In genomic region chr11:63472372-63472771, GRCh38 we compare ENCODE assay signal across 32 cellular contexts. TPM values are rescaled to one million over a fixed set of nuclear protein-coding genes. Genes with fewer than 3 reads are reported as not detected.
A peak's percentile ranks its signal among the peaks of the same experiment; 100 is the strongest.
DNase-seq lines count a peak whose midpoint lies in the region; ATAC-seq, FAIRE-seq and TF ChIP-seq lines count a peak whose summit lies in the region.
"Had no signal": no experiment of that assay in that cellular context is flagged by ENCODE, and none has a peak within 500 bp of the region (broad histone marks: within the 10 kb centered on the region; RNA-seq: fewer than 3 reads in every experiment).

No MANE protein-coding gene starts in this region.

- no peak overlapping the region for H3K18ac ChIP-seq in IMR-90 (ENCODE audit: low read depth, low read length)
- H3K18ac ChIP-seq in H1 (ENCODE audit: extremely low read depth, low read length) = no peak overlapping the region

- H3K23me2 ChIP-seq in H1 (ENCODE audit: low read depth, low read length) = no peaks in the 10 kb centered on the region; the same call in 1 of the 2 replicates

- H2BK5ac ChIP-seq in IMR-90 (ENCODE audit: low read depth, low read length, poor library complexity, severe bottlenecking) (no peak overlapping the region), H1 (ENCODE audit: low read depth, low read length) (no peak overlapping the region)

- H4K91ac ChIP-seq in IMR-90 (ENCODE audit: insufficient read depth, low read depth, low read length) (no peak overlapping the region), H1 (replicated peaks; ENCODE audit: insufficient read length, low read length) (no peak overlapping the region)

- in situ Hi-C loops in HepG2 (cut with HindIII; ENCODE audit: extremely low pct_ligation_motif_present, low pct_unique_long_range_greater_than_20kb) (no loop called here), IMR-90 (cut with MboI; ENCODE audit: low sequenced_read_pairs) (no loop called here)

- CTCF ChIA-PET in HepG2 (lab: Yijun Ruan, JAX; ENCODE audit: low intra/inter-chr PET ratio, low total read pairs) (no interaction called here), IMR-90 (lab: Yijun Ruan, JAX) (no interaction called here), H1 (lab: Charles Lee; ENCODE audit: partially characterized antibody) (no interaction called here)

- POLR2A ChIA-PET in HepG2 (lab: Yijun Ruan, JAX) (no interaction called here), IMR-90 (lab: Charles Lee; ENCODE audit: unreplicated experiment) (no interaction called here), H1 (lab: Charles Lee; ENCODE audit: partially characterized antibody) (no interaction called here)

- WGBS in HepG2 (ENCODE audit: low lambda C conversion rate) = 23% methylated on average over 3 of the region's 3 CpGs
- 65% methylated on average over 3 of the region's 3 CpGs for WGBS in right lobe of liver (ENCODE audit: insufficient coverage, low coverage, low lambda C conversion rate, missing lambda C conversion rate)
- no CpG with 5 or more reads among the region's 3 CpGs for WGBS in IMR-90 (ENCODE audit: extremely low coverage in 2 of 2, insufficient read length in 1 of 2), 2 experiments
- WGBS in H1 (ENCODE audit: extremely low coverage in 1 of 2, insufficient coverage in 1 of 2, insufficient read length in 1 of 2, insufficient replicate concordance in 2 of 2, low coverage in 1 of 2, low lambda C conversion rate in 2 of 2, missing lambda C conversion rate in 1 of 2), 2 experiments = 90% methylated on average over 3 of the region's 3 CpGs; no CpG with 5 or more reads in 1 of the 2 experiments
- 50 to 79% methylated on average over 3 of the region's 3 CpGs for WGBS in sigmoid colon, 2 donors

- H2BK120ac ChIP-seq in IMR-90 (ENCODE audit: low read depth, low read length) (no peak overlapping the region), H1 (replicated peaks; ENCODE audit: low read depth, low read length) (no peak overlapping the region)

- H3K9me1 ChIP-seq in IMR-90 (ENCODE audit: insufficient read depth, low read length) = no peaks in the 10 kb centered on the region

- no peak overlapping the region for H2BK20ac ChIP-seq in IMR-90 (ENCODE audit: low read depth, low read length)
- H2BK20ac ChIP-seq in H1 (ENCODE audit: low read length) = no peak overlapping the region

- H3K79me2 ChIP-seq in HepG2 (ENCODE audit: insufficient read depth, low read length) = no peaks in the 10 kb centered on the region
- no peaks in the 10 kb centered on the region for H3K79me2 ChIP-seq in H1 (ENCODE audit: control insufficient read depth in 1 of 2, insufficient read depth in 2 of 2, low read length in 2 of 2)

- H2BK15ac ChIP-seq in IMR-90 (ENCODE audit: low read depth, low read length) (no peak overlapping the region), H1 (ENCODE audit: low read length) (no peak overlapping the region)

- TF ChIP-seq EP300 in HepG2 (IDR thresholded peaks at IDR 0.05; ENCODE audit: low read depth in 2 of 2, low read length in 2 of 2) = no peak
- no peak for TF ChIP-seq EP300 in HepG2 (CRISPR knock-in tag; IDR thresholded peaks at IDR 0.05; ENCODE audit: borderline replicate concordance)
- no peak for TF ChIP-seq EP300 in H1 (IDR thresholded peaks at IDR 0.05; ENCODE audit: borderline replicate concordance in 1 of 2, low read depth in 2 of 2, low read length in 2 of 2)
- TF ChIP-seq EP300 in sigmoid colon (IDR thresholded peaks at IDR 0.05) = no peak

- H3K4me3 ChIP-seq in HepG2 (replicated peaks in 1 of 3; ENCODE audit: insufficient read depth in 1 of 3, low read depth in 2 of 3, low read length in 3 of 3) (no peak overlapping the region), right lobe of liver (no peak overlapping the region), IMR-90 (ENCODE audit: insufficient read depth, low read depth, low read length) (no peak overlapping the region), H1 (ENCODE audit: extremely low read depth in 1 of 4, insufficient read depth in 2 of 4, low read depth in 3 of 4, low read length in 4 of 4) (no peak overlapping the region), sigmoid colon (no peak overlapping the region), Peyer's patch (no peak overlapping the region)
- H3K4me3 ChIP-seq: BLaER1, GM12878 had no signal

- H3K27ac ChIP-seq in HepG2 (ENCODE audit: extremely low read length, insufficient read depth, low read length) (no peak overlapping the region), right lobe of liver (no peak overlapping the region), IMR-90 (ENCODE audit: insufficient read depth, low read length) (no peak overlapping the region), VCaP (no peak overlapping the region), H1 (ENCODE audit: low read depth, low read length) (no peak overlapping the region), sigmoid colon (no peak overlapping the region), Peyer's patch (no peak overlapping the region)
- H3K27ac ChIP-seq: 22Rv1, BLaER1 had no signal

- H3K36me3 ChIP-seq in HepG2 (replicated peaks in 1 of 2; ENCODE audit: control insufficient read depth in 1 of 2, insufficient read depth in 2 of 2, low read length in 2 of 2) (no peaks in the 10 kb centered on the region), right lobe of liver (no peaks in the 10 kb centered on the region), IMR-90 (ENCODE audit: control insufficient read depth, insufficient read depth, low read length) (no peaks in the 10 kb centered on the region), H1 (ENCODE audit: control insufficient read depth in 2 of 4, insufficient read depth in 4 of 4, low read length in 3 of 4) (peaks cover 0 to 4% (median 0%) of the 10 kb centered on the region in 4 experiments; a peak in 2 of 8 replicates), sigmoid colon (no peaks in the 10 kb centered on the region), Peyer's patch (no peaks in the 10 kb centered on the region)
- H3K36me3 ChIP-seq: BE2C, BLaER1 had no signal

- DNase-seq in HepG2 (ENCODE audit: low spot score) (no peak), right lobe of liver (no peak), IMR-90 (no peak), H1 (ENCODE audit: low read depth in 1 of 2, low spot score in 2 of 2) (no peak), sigmoid colon (no peak), Peyer's patch (no peak)
- DNase-seq in stimulated activated naive CD4-positive, alpha-beta T cell treated with Interleukin-2 at 50 U/mL for 16 hours (lab: John Stamatoyannopoulos, UW) = no peak
- DNase-seq: ACHN; BE2C; C1 segment of cervical spinal cord; CD4-positive, alpha-beta memory T cell; CD4-positive, CD25-positive, alpha-beta regulatory T cell; CD8-positive, alpha-beta memory T cell; COR-L47; DMS 273 treated with DMSO at 0.1 percent for 48 hours; DMS153; DMS53; DMS79; DND-41; EL; GDM1 had no signal

- H3K9me3 ChIP-seq in HepG2 (ENCODE audit: low read length) = peaks cover 11% of the 10 kb centered on the region
- H3K9me3 ChIP-seq in right lobe of liver = no peaks in the 10 kb centered on the region
- H3K9me3 ChIP-seq in IMR-90 (ENCODE audit: control insufficient read depth, insufficient read depth, low read length) = no peaks in the 10 kb centered on the region
- H3K9me3 ChIP-seq in H1 (ENCODE audit: insufficient read depth in 2 of 2, low read depth in 1 of 2, low read length in 1 of 2) = peaks cover 7 to 14% of the 10 kb centered on the region in 2 experiments
- H3K9me3 ChIP-seq in sigmoid colon = peaks cover 0 to 2% (median 0%) of the 10 kb centered on the region in 4 donors
- no peaks in the 10 kb centered on the region for H3K9me3 ChIP-seq in Peyer's patch
- H3K9me3 ChIP-seq: BE2C had no signal

- H2AFZ ChIP-seq in HepG2 (ENCODE audit: low read length) = no peak overlapping the region
- no peak overlapping the region for H2AFZ ChIP-seq in IMR-90 (replicated peaks; ENCODE audit: low read length, poor library complexity)
- no peak overlapping the region for H2AFZ ChIP-seq in H1 (ENCODE audit: low read length)

- H2AK9ac ChIP-seq in IMR-90 (replicated peaks; ENCODE audit: low read depth, low read length, poor library complexity) = no peak overlapping the region

- no peak overlapping the region for H2BK12ac ChIP-seq in H1 (ENCODE audit: low read depth, low read length)

- H3K4me1 ChIP-seq in HepG2 (ENCODE audit: insufficient read depth, low read length) = no peaks in the 10 kb centered on the region
- H3K4me1 ChIP-seq in right lobe of liver = no peaks in the 10 kb centered on the region
- H3K4me1 ChIP-seq in IMR-90 (ENCODE audit: control insufficient read depth, insufficient read depth, low read length) = no peaks in the 10 kb centered on the region
- H3K4me1 ChIP-seq in H1 (replicated peaks in 1 of 4; ENCODE audit: control insufficient read depth in 3 of 4, insufficient read depth in 4 of 4, low read length in 3 of 4) = no peaks in the 10 kb centered on the region
- no peaks in the 10 kb centered on the region for H3K4me1 ChIP-seq in sigmoid colon
- H3K4me1 ChIP-seq in Peyer's patch = no peaks in the 10 kb centered on the region
- H3K4me1 ChIP-seq: BE2C, BLaER1 had no signal

- H4K5ac ChIP-seq in IMR-90 (ENCODE audit: low read depth, low read length) (no peak overlapping the region), H1 (ENCODE audit: insufficient read length, low read depth, low read length) (no peak overlapping the region)

- H3K4me2 ChIP-seq in HepG2 (ENCODE audit: low read depth, low read length) (no peak overlapping the region), IMR-90 (ENCODE audit: low read depth, low read length) (no peak overlapping the region), H1 (ENCODE audit: insufficient read depth in 1 of 2, low read depth in 2 of 2, low read length in 2 of 2) (no peak overlapping the region)
- H3K4me2 ChIP-seq: BLaER1 had no signal

- no peak overlapping the region for H2AK5ac ChIP-seq in IMR-90 (ENCODE audit: low read depth, low read length)
- H2AK5ac ChIP-seq in H1 (ENCODE audit: low read depth, low read length) = no peak overlapping the region

- H3K27me3 ChIP-seq in HepG2 (ENCODE audit: control insufficient read depth in 1 of 2, insufficient read depth in 2 of 2, low read length in 2 of 2) (no peaks in the 10 kb centered on the region; a peak in 1 of 5 replicates), right lobe of liver (no peaks in the 10 kb centered on the region), IMR-90 (ENCODE audit: control insufficient read depth, insufficient read depth, low read length) (no peaks in the 10 kb centered on the region; the same call in none of the 2 replicates), H1 (replicated peaks in 1 of 4; ENCODE audit: control insufficient read depth in 3 of 4, extremely low read depth in 1 of 4, insufficient read depth in 3 of 4, low read length in 3 of 4) (no peaks in the 10 kb centered on the region), sigmoid colon (no peaks in the 10 kb centered on the region), Peyer's patch (no peaks in the 10 kb centered on the region)
- H3K27me3 ChIP-seq: BE2C, BLaER1 had no signal

- H3K4ac ChIP-seq in IMR-90 (ENCODE audit: low read depth, low read length) = no peak overlapping the region
- no peak overlapping the region for H3K4ac ChIP-seq in H1 (replicated peaks; ENCODE audit: insufficient read length, low read depth, low read length)

- BruUV-seq in HepG2 (replicated peaks; lab: Mats Ljungman, UMichigan) (no TSS peak), IMR-90 (replicated peaks; lab: Mats Ljungman, UMichigan) (no TSS peak)

- intact Hi-C loops in HepG2 (cut with micrococcal nuclease; ENCODE audit: unreplicated experiment) = no loop called here
- intact Hi-C loops in right lobe of liver (cut with DNase I) = loop anchor here in 1 of 2 donors (10.0 kb wide), 1 partner anchor 162 kb away; no protein-coding TSS in a partner anchor
- intact Hi-C loops in IMR-90 (cut with micrococcal nuclease) = no loop called here
- intact Hi-C loops in sigmoid colon (cut with DNase I) = no loop called here

- no peaks in the 10 kb centered on the region for H4K20me1 ChIP-seq in HepG2 (ENCODE audit: insufficient read depth, low read length)
- H4K20me1 ChIP-seq in IMR-90 (ENCODE audit: insufficient read depth, low read length) = no peaks in the 10 kb centered on the region
- H4K20me1 ChIP-seq in H1 (replicated peaks in 1 of 2; ENCODE audit: control insufficient read depth in 1 of 2, insufficient read depth in 2 of 2, low read length in 2 of 2) = no peaks in the 10 kb centered on the region
- H4K20me1 ChIP-seq: BLaER1 had no signal

- H3K23ac ChIP-seq in IMR-90 (ENCODE audit: low read depth, low read length) = no peak overlapping the region
- H3K23ac ChIP-seq in H1 (ENCODE audit: insufficient read length) = no peak overlapping the region

- H3K14ac ChIP-seq in IMR-90 (replicated peaks; ENCODE audit: low read depth, low read length) (no peak overlapping the region), H1 (ENCODE audit: insufficient read length) (no peak overlapping the region)

- TF ChIP-seq CTCF in HepG2 (CRISPR knock-in tag; IDR thresholded peaks at IDR 0.05) (no peak), right lobe of liver (IDR thresholded peaks at IDR 0.05) (no peak), IMR-90 (conservative IDR thresholded peaks at IDR 0.05; ENCODE audit: low read depth, low read length) (no peak), VCaP (conservative IDR thresholded peaks at IDR 0.05) (peak; percentile 11; the same call in 1 of the 2 replicates), H1 (IDR thresholded peaks at IDR 0.05; ENCODE audit: control extremely low read depth in 1 of 3, insufficient read depth in 1 of 3, low read depth in 1 of 3, low read length in 3 of 3) (no peak), sigmoid colon (IDR thresholded peaks at IDR 0.05) (no peak), Peyer's patch (IDR thresholded peaks at IDR 0.05) (no peak)

- H3K9ac ChIP-seq in HepG2 (ENCODE audit: insufficient read depth, low read depth, low read length) (no peak overlapping the region), IMR-90 (ENCODE audit: low read depth, low read length) (no peak overlapping the region), H1 (replicated peaks in 1 of 4; ENCODE audit: extremely low read depth in 1 of 4, low read depth in 3 of 4, low read length in 3 of 4) (no peak overlapping the region)
- H3K9ac ChIP-seq: BLaER1 had no signal

- ATAC-seq in HepG2 (no peak), right lobe of liver (no peak), IMR-90 (ENCODE audit: low read depth) (no peak)
- ATAC-seq: GM12878 had no signal

- FAIRE-seq in HepG2 (lab: Jason Lieb, UNC) (no peak), H1 (lab: Jason Lieb, UNC) (no peak)
- FAIRE-seq: GM12878, GM12892, GM18507 had no signal

- TF ChIP-seq POLR2A in HepG2 (IDR thresholded peaks at IDR 0.05; ENCODE audit: insufficient read depth in 1 of 2, low read depth in 2 of 2, low read length in 2 of 2) (no peak), right lobe of liver (IDR thresholded peaks at IDR 0.05) (no peak), IMR-90 (IDR thresholded peaks at IDR 0.05; ENCODE audit: low read depth, low read length) (no peak), H1 (IDR thresholded peaks at IDR 0.05; ENCODE audit: control extremely low read depth in 1 of 2, low read depth in 2 of 2, low read length in 2 of 2) (no peak), sigmoid colon (IDR thresholded peaks at IDR 0.05) (no peak), Peyer's patch (IDR thresholded peaks at IDR 0.05) (no peak)

- H3K79me1 ChIP-seq in IMR-90 (ENCODE audit: low read depth in 1 of 2, low read length in 2 of 2) (no peaks in the 10 kb centered on the region), H1 (ENCODE audit: low read depth, low read length) (no peaks in the 10 kb centered on the region)

- H3K56ac ChIP-seq in IMR-90 (ENCODE audit: extremely low read depth, insufficient read depth, low read length) (no peak overlapping the region), H1 (replicated peaks; ENCODE audit: insufficient read length, low read depth, low read length) (no peak overlapping the region)

- H4K8ac ChIP-seq in IMR-90 (ENCODE audit: low read depth in 2 of 2, low read length in 2 of 2) (no peak overlapping the region), H1 (ENCODE audit: extremely low read depth, insufficient read depth, low read length) (no peak overlapping the region)

- dilution Hi-C loops in IMR-90 (cut with HindIII; ENCODE audit: low sequenced_read_pairs, unreplicated experiment) = no loop called here

- TF ChIP-seq RAD21 in HepG2 (CRISPR knock-in tag; IDR thresholded peaks at IDR 0.05) (no peak), IMR-90 (IDR thresholded peaks at IDR 0.05; ENCODE audit: low read length) (no peak), H1 (IDR thresholded peaks at IDR 0.05 in 1 of 2, conservative IDR thresholded peaks at IDR 0.05 in 1 of 2; ENCODE audit: low read depth in 2 of 2, low read length in 2 of 2) (no peak)

RNA-seq across cellular contexts. Expression of gene PLAAT5, which starts 18.6 kb away (rescaled TPM):
- total RNA-seq in HepG2 (2016; rRNA removed; fragmentation: Illumina TruSeq; extraction: Trizol) = not detected in 2 replicates
- not detected in 2 replicates for total RNA-seq in HepG2 (2016; cell fraction: cytosol; rRNA removed; fragmentation: Illumina TruSeq; extraction: Trizol; ENCODE audit: low read depth)
- total RNA-seq in HepG2 (2016; cell fraction: insoluble cytoplasmic fraction; rRNA removed; fragmentation: Illumina TruSeq; extraction: Trizol) = not detected in 2 replicates
- total RNA-seq in HepG2 (2016; cell fraction: membrane; rRNA removed; fragmentation: Illumina TruSeq; extraction: Trizol) = not detected in 2 replicates
- not detected in 2 replicates for total RNA-seq in HepG2 (2016; cell fraction: nucleus; rRNA removed; fragmentation: Illumina TruSeq; extraction: Trizol)
- polyA plus RNA-seq in HepG2 (2011; rRNA removed) = not detected in 2 replicates
- polyA plus RNA-seq in HepG2 (2011; cell fraction: cytosol; rRNA removed) = not detected in 2 replicates
- polyA plus RNA-seq in HepG2 (2011; cell fraction: nucleus; rRNA removed) = not detected in 2 replicates
- not detected in 2 replicates for polyA plus RNA-seq in HepG2 (2012)
- not detected in 2 replicates for polyA plus RNA-seq in HepG2 (2016; cell fraction: cytosol; fragmentation: Illumina TruSeq; extraction: Trizol; ENCODE audit: low read depth)
- polyA plus RNA-seq in HepG2 (2016; cell fraction: insoluble cytoplasmic fraction; fragmentation: Illumina TruSeq; extraction: Trizol; ENCODE audit: low read depth) = not detected in 2 replicates
- polyA plus RNA-seq in HepG2 (2016; cell fraction: membrane; fragmentation: Illumina TruSeq; extraction: Trizol; ENCODE audit: low read depth) = not detected in 2 replicates
- not detected in 2 replicates for polyA plus RNA-seq in HepG2 (2016; cell fraction: nucleus; fragmentation: Illumina TruSeq; extraction: Trizol; ENCODE audit: insufficient read depth, low read depth)
- polyA minus RNA-seq in HepG2 (2011; rRNA and poly(A)+ RNA removed; ENCODE audit: low replicate concordance) = 0.23 TPM in 1 of 2 replicates, not detected in the other
- not detected in 2 replicates for polyA minus RNA-seq in HepG2 (2011; cell fraction: cytosol; rRNA and poly(A)+ RNA removed)
- not detected in 2 replicates for polyA minus RNA-seq in HepG2 (2011; cell fraction: nucleus; rRNA and poly(A)+ RNA removed)
- total RNA-seq in right lobe of liver = not detected
- total RNA-seq in IMR-90 (2012; rRNA removed) = not detected in 2 replicates
- not detected in 2 replicates for polyA plus RNA-seq in IMR-90 (2012; rRNA removed)
- polyA plus RNA-seq in IMR-90 (2012; cell fraction: cytosol; rRNA removed) = not detected in 2 replicates
- not detected in 2 replicates for polyA plus RNA-seq in IMR-90 (2012; cell fraction: nucleus; rRNA removed; ENCODE audit: low replicate concordance)
- 12.8 and 16.0 TPM in 2 replicates for total RNA-seq in H1 (2021; fragmentation: NEBNext Ultra II Directional; extraction: Animal tissue kit (Norgen Biotek cat#: 25700))
- 11.4 and 18.7 TPM in 2 replicates for polyA plus RNA-seq in H1 (2011; rRNA removed)
- 22.1 TPM for polyA plus RNA-seq in H1 (2011; cell fraction: cytosol; rRNA removed)
- 11.7 TPM for polyA plus RNA-seq in H1 (2011; cell fraction: nucleus; rRNA removed)
- polyA plus RNA-seq in H1 (2012, experiment 1 of 2) = 12.8 to 17.8 TPM (median 16.1 TPM) in 4 replicates
- polyA plus RNA-seq in H1 (2012, experiment 2 of 2) = 4.1 TPM
- polyA plus RNA-seq in H1 (2013, experiment 1 of 2) = 5.2 TPM
- 5.3 TPM for polyA plus RNA-seq in H1 (2013, experiment 2 of 2)
- polyA minus RNA-seq in H1 (2011; rRNA and poly(A)+ RNA removed) = 37.8 and 40.3 TPM in 2 replicates
- polyA minus RNA-seq in H1 (2011; cell fraction: cytosol; rRNA and poly(A)+ RNA removed) = 8.9 TPM
- polyA minus RNA-seq in H1 (2011; cell fraction: nucleus; rRNA and poly(A)+ RNA removed) = 14.6 TPM
- total RNA-seq in sigmoid colon = 1 to 10 TPM; 2.0 to 8.4 (median 3.2) TPM
- 1 to 10 TPM in 2 of 3 donors, not detected in 1; 1.2 TPM for polyA plus RNA-seq in sigmoid colon
- total RNA-seq in Peyer's patch = 1 to 10 TPM in 1 of 4 donors, under 1 TPM in 1, not detected in 2; 0.67 to 3.3 TPM
- total RNA-seq: A172; A673; CD4-positive, alpha-beta memory T cell; Daoy; G401; GM12878 had no signal
- polyA plus RNA-seq: AG04450; CD4-positive, alpha-beta memory T cell; CD4-positive, CD25-positive, alpha-beta regulatory T cell; CD8-positive, alpha-beta memory T cell; GM12878 had no signal

RNA-seq across cellular contexts. Expression of gene LGALS12, which starts 33.5 kb away (rescaled TPM):
- not detected in 2 replicates for total RNA-seq in HepG2 (2016; rRNA removed; fragmentation: Illumina TruSeq; extraction: Trizol)
- not detected in 2 replicates for total RNA-seq in HepG2 (2016; cell fraction: cytosol; rRNA removed; fragmentation: Illumina TruSeq; extraction: Trizol; ENCODE audit: low read depth)
- not detected in 2 replicates for total RNA-seq in HepG2 (2016; cell fraction: insoluble cytoplasmic fraction; rRNA removed; fragmentation: Illumina TruSeq; extraction: Trizol)
- total RNA-seq in HepG2 (2016; cell fraction: membrane; rRNA removed; fragmentation: Illumina TruSeq; extraction: Trizol) = not detected in 2 replicates
- total RNA-seq in HepG2 (2016; cell fraction: nucleus; rRNA removed; fragmentation: Illumina TruSeq; extraction: Trizol) = not detected in 2 replicates
- not detected in 2 replicates for polyA plus RNA-seq in HepG2 (2011; rRNA removed)
- polyA plus RNA-seq in HepG2 (2011; cell fraction: cytosol; rRNA removed) = not detected in 2 replicates
- not detected in 2 replicates for polyA plus RNA-seq in HepG2 (2011; cell fraction: nucleus; rRNA removed)
- not detected in 2 replicates for polyA plus RNA-seq in HepG2 (2012)
- polyA plus RNA-seq in HepG2 (2016; cell fraction: cytosol; fragmentation: Illumina TruSeq; extraction: Trizol; ENCODE audit: low read depth) = not detected in 2 replicates
- not detected in 2 replicates for polyA plus RNA-seq in HepG2 (2016; cell fraction: insoluble cytoplasmic fraction; fragmentation: Illumina TruSeq; extraction: Trizol; ENCODE audit: low read depth)
- not detected in 2 replicates for polyA plus RNA-seq in HepG2 (2016; cell fraction: membrane; fragmentation: Illumina TruSeq; extraction: Trizol; ENCODE audit: low read depth)
- polyA plus RNA-seq in HepG2 (2016; cell fraction: nucleus; fragmentation: Illumina TruSeq; extraction: Trizol; ENCODE audit: insufficient read depth, low read depth) = not detected in 2 replicates
- polyA minus RNA-seq in HepG2 (2011; rRNA and poly(A)+ RNA removed; ENCODE audit: low replicate concordance) = 0.14 and 0.56 TPM in 2 replicates
- not detected in 2 replicates for polyA minus RNA-seq in HepG2 (2011; cell fraction: cytosol; rRNA and poly(A)+ RNA removed)
- polyA minus RNA-seq in HepG2 (2011; cell fraction: nucleus; rRNA and poly(A)+ RNA removed) = not detected in 2 replicates
- total RNA-seq in right lobe of liver = under 1 TPM in 1 of 6 experiments, not detected in 5; 0.15 TPM
- total RNA-seq in IMR-90 (2012; rRNA removed) = not detected in 2 replicates
- not detected in 2 replicates for polyA plus RNA-seq in IMR-90 (2012; rRNA removed)
- polyA plus RNA-seq in IMR-90 (2012; cell fraction: cytosol; rRNA removed) = not detected in 2 replicates
- polyA plus RNA-seq in IMR-90 (2012; cell fraction: nucleus; rRNA removed; ENCODE audit: low replicate concordance) = not detected in 2 replicates
- 1.3 and 1.6 TPM in 2 replicates for total RNA-seq in H1 (2021; fragmentation: NEBNext Ultra II Directional; extraction: Animal tissue kit (Norgen Biotek cat#: 25700))
- polyA plus RNA-seq in H1 (2011; rRNA removed) = 2.9 and 3.2 TPM in 2 replicates
- polyA plus RNA-seq in H1 (2011; cell fraction: cytosol; rRNA removed) = 2.7 TPM
- polyA plus RNA-seq in H1 (2011; cell fraction: nucleus; rRNA removed) = 3.4 TPM
- 1.1 to 1.9 TPM (median 1.6 TPM) in 4 replicates for polyA plus RNA-seq in H1 (2012, experiment 1 of 2)
- 1.1 TPM for polyA plus RNA-seq in H1 (2012, experiment 2 of 2)
- 0.83 TPM for polyA plus RNA-seq in H1 (2013, experiment 1 of 2)
- 0.90 TPM for polyA plus RNA-seq in H1 (2013, experiment 2 of 2)
- 3.0 and 3.5 TPM in 2 replicates for polyA minus RNA-seq in H1 (2011; rRNA and poly(A)+ RNA removed)
- not detected for polyA minus RNA-seq in H1 (2011; cell fraction: cytosol; rRNA and poly(A)+ RNA removed)
- polyA minus RNA-seq in H1 (2011; cell fraction: nucleus; rRNA and poly(A)+ RNA removed) = 1.7 TPM
- total RNA-seq in sigmoid colon = 1 to 10 TPM in 1 of 4 donors, not detected in 3; 5.4 TPM
- polyA plus RNA-seq in sigmoid colon = 1 to 10 TPM in 1 of 3 donors, not detected in 2; 3.9 TPM
- total RNA-seq in Peyer's patch = under 1 TPM in 1 of 4 donors, not detected in 3; 0.53 TPM
- total RNA-seq: A172; A673; CD4-positive, alpha-beta memory T cell; CD8-positive, alpha-beta memory T cell; Daoy; G401; GM12878 had no signal
- polyA plus RNA-seq: AG04450; CD4-positive, alpha-beta memory T cell; CD4-positive, CD25-positive, alpha-beta regulatory T cell; CD8-positive, alpha-beta memory T cell; GM12878 had no signal

Comparison
In these comparisons a context has a peak if more than half of its experiments do, and no peak if none do; other contexts are left out.
1. Of the 41 proteins assayed by ChIP-seq in both HepG2 and H1: peak only in HepG2: none; only in H1: none; in both: CEBPB; in neither: 40.